In the genomic region with DNA sequence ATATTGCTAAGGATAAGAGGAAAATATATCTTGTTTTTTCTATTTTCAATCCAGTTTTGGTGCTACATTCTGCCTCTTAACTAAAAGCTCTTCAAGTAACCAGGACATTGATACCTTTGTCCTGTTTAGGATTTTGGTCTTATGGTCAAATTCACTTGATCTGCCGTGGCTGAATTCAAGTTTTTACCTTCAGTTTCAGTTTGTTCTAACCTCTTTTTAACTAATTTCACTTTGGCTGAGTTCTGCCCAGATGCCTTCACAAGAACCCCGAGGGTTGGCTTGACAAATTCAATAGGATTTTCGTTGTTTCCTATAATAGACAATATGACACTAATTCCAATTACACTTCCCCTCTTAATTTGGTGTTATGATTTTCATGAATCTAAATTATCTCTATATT, we compare ENCODE assay signal across 22 cellular contexts.
A peak's percentile ranks its signal among the peaks of the same experiment; 100 is the strongest.
DNase-seq lines count a peak whose midpoint lies in the region; ATAC-seq, FAIRE-seq and TF ChIP-seq lines count a peak whose summit lies in the region.
"Had no signal": no experiment of that assay in that cellular context is flagged by ENCODE, and none has a peak within 500 bp of the region (broad histone marks: within the 10 kb centered on the region; RNA-seq: fewer than 3 reads in every experiment).

No MANE protein-coding gene starts in this region.

- peak overlapping the region in 1 of 2 donors; percentile 48 for H3K4me3 Mint-ChIP-seq in activated T-cell treated with anti-CD3 and anti-CD28 coated beads, Interleukin-2, amount 50 U/mL, for 72 hours
- H3K4me3 Mint-ChIP-seq in activated T-cell treated with anti-CD3 and anti-CD28 coated beads, Interleukin-2, amount 50 U/mL, for 4 hours, result no peak overlapping the region

- no peaks in the 10 kb centered on the region for H4K20me1 ChIP-seq in KMS-11 (ENCODE audit: insufficient read depth)
- no peaks in the 10 kb centered on the region for H4K20me1 ChIP-seq in GM12878 (ENCODE audit: control insufficient read depth, insufficient read depth)

- BruUV-seq in GM12878 (replicated peaks; lab: Mats Ljungman, UMichigan), result no TSS peak

- no peaks in the 10 kb centered on the region for H3K4me1 Mint-ChIP-seq in activated T-cell treated with anti-CD3 and anti-CD28 coated beads, Interleukin-2, amount 50 U/mL, for 72 hours (ENCODE audit: low read depth)
- H3K4me1 Mint-ChIP-seq in activated T-cell treated with anti-CD3 and anti-CD28 coated beads, Interleukin-2, amount 50 U/mL, for 4 hours (ENCODE audit: low read depth), result peaks cover 5% of the 10 kb centered on the region

- no peak for FAIRE-seq in GM12878 (lab: Jason Lieb, UNC)
- FAIRE-seq: GM12892, GM19239, H54, K562 had no signal

- TF ChIP-seq RAD21 in GM12878 (IDR thresholded peaks at IDR 0.05; ENCODE audit: insufficient read depth, low read depth, low read length), result no peak

- H3K4me2 ChIP-seq in KMS-11, result peak overlapping the region; percentile 71
- peak overlapping the region; percentile 50; the same call in 1 of the 2 replicates for H3K4me2 ChIP-seq in GM12878 (ENCODE audit: control insufficient read depth, insufficient read depth)

- H3K27ac Mint-ChIP-seq in activated T-cell treated with anti-CD3 and anti-CD28 coated beads, Interleukin-2, amount 50 U/mL, for 72 hours, result peak overlapping the region; percentile 48

- no peaks in the 10 kb centered on the region for H3K36me3 ChIP-seq in KMS-11 (ENCODE audit: insufficient read depth)
- no peaks in the 10 kb centered on the region for H3K36me3 ChIP-seq in GM12878 (ENCODE audit: control insufficient read depth in 2 of 2, insufficient read depth in 2 of 2, low read length in 1 of 2)
- no peaks in the 10 kb centered on the region for H3K36me3 ChIP-seq in suprapubic skin
- H3K36me3 ChIP-seq: SJSA1 had no signal

- WGBS in GM12878 (ENCODE audit: insufficient coverage, insufficient replicate concordance, low lambda C conversion rate, missing lambda C conversion rate), result 0% methylated on average over 3 of the region's 3 CpGs
- WGBS in suprapubic skin, result 93% methylated on average over 3 of the region's 3 CpGs

- peak overlapping the region; percentile 81 for H2AFZ ChIP-seq in KMS-11 (ENCODE audit: low read depth)
- peak overlapping the region; percentile 65 for H2AFZ ChIP-seq in GM12878 (ENCODE audit: control insufficient read depth, low read depth, low read length)

- peaks cover 0 to 3% of the 10 kb centered on the region in 2 donors for H3K36me3 Mint-ChIP-seq in activated T-cell treated with anti-CD3 and anti-CD28 coated beads, Interleukin-2, amount 50 U/mL, for 72 hours (ENCODE audit: insufficient read depth in 2 of 2)
- no peaks in the 10 kb centered on the region for H3K36me3 Mint-ChIP-seq in activated T-cell treated with anti-CD3 and anti-CD28 coated beads, Interleukin-2, amount 50 U/mL, for 4 hours (ENCODE audit: insufficient read depth)

- intact Hi-C loops in GM12878 (cut with micrococcal nuclease; ENCODE audit: unreplicated experiment), result no loop called here

- H3K4me1 ChIP-seq in KMS-11 (ENCODE audit: low read depth, poor library complexity, severe bottlenecking), result peaks cover 21% of the 10 kb centered on the region
- no peaks in the 10 kb centered on the region for H3K4me1 ChIP-seq in GM12878 (ENCODE audit: control insufficient read depth, insufficient read depth, low read length)
- H3K4me1 ChIP-seq in suprapubic skin, result peaks cover 7% of the 10 kb centered on the region

- no peak for TF ChIP-seq POLR2A in GM12878 (IDR thresholded peaks at IDR 0.05; ENCODE audit: low read depth, low read length)
- no peak for TF ChIP-seq POLR2A in suprapubic skin (IDR thresholded peaks at IDR 0.05)

- no peak for DNase-seq in activated T-cell treated with anti-CD3 and anti-CD28 coated beads, Interleukin-2, amount 50 U/mL, for 72 hours
- DNase-seq in activated T-cell treated with anti-CD3 and anti-CD28 coated beads, Interleukin-2, amount 50 U/mL, for 4 hours, result no peak
- DNase-seq in GM12878 (ENCODE audit: low read depth, low spot score) (no peak), cerebellar nuclear complex (lab: John Stamatoyannopoulos, UW) (no peak), suprapubic skin (ENCODE audit: low spot score in 2 of 2) (no peak), DMS79 (lab: John Stamatoyannopoulos, UW) (no peak), KG1 (lab: John Stamatoyannopoulos, UW) (no peak)
- DNase-seq: C1 segment of cervical spinal cord, DMS79 treated with DMSO at 0.1 percent for 48 hours, NCI-H1105, NCI-H146, NCI-H2029, NCI-H2227 treated with DMSO at 0.1 percent for 48 hours, NCI-H510A had no signal

- TF ChIP-seq CTCF in KMS-11 (conservative IDR thresholded peaks at IDR 0.05; ENCODE audit: low read depth, low read length) (no peak), GM12878 (IDR thresholded peaks at IDR 0.05 in 2 of 3, conservative IDR thresholded peaks at IDR 0.05 in 1 of 3; ENCODE audit: control insufficient read depth in 2 of 3, extremely low read depth in 1 of 3, insufficient read depth in 1 of 3, low read depth in 3 of 3, low read length in 3 of 3) (no peak), suprapubic skin (IDR thresholded peaks at IDR 0.05) (no peak)

- RAD21 ChIA-PET in GM12878 (lab: Charles Lee; ENCODE audit: unreplicated experiment), result no interaction called here

- peaks cover 8% of the 10 kb centered on the region for H3K27me3 Mint-ChIP-seq in activated T-cell treated with anti-CD3 and anti-CD28 coated beads, Interleukin-2, amount 50 U/mL, for 72 hours (ENCODE audit: low read depth)
- H3K27me3 Mint-ChIP-seq in activated T-cell treated with anti-CD3 and anti-CD28 coated beads, Interleukin-2, amount 50 U/mL, for 4 hours (ENCODE audit: low read depth), result peaks cover 8% of the 10 kb centered on the region

- TF ChIP-seq EP300 in GM12878 (IDR thresholded peaks at IDR 0.05; ENCODE audit: borderline replicate concordance in 1 of 2, control insufficient read depth in 1 of 2, low read depth in 2 of 2, low read length in 2 of 2), result no peak
- no peak for TF ChIP-seq EP300 in suprapubic skin (IDR thresholded peaks at IDR 0.05)

- SMC1A ChIA-PET in GM12878 (lab: Charles Lee; ENCODE audit: uncharacterized antibody, unreplicated experiment), result no interaction called here

- H3K4me3 ChIP-seq in KMS-11 (IDR thresholded peaks at IDR 0.05; ENCODE audit: insufficient read depth, low read depth, low read length) (peak overlapping the region; percentile 80), GM12878 (no peak overlapping the region), suprapubic skin (no peak overlapping the region)
- H3K4me3 ChIP-seq: K562, SJSA1 had no signal

- H3K79me2 ChIP-seq in KMS-11 (ENCODE audit: insufficient read depth, low read depth), result no peaks in the 10 kb centered on the region
- no peaks in the 10 kb centered on the region for H3K79me2 ChIP-seq in GM12878 (ENCODE audit: control insufficient read depth, insufficient read depth, low read length)

- CTCF ChIA-PET in GM12878 (lab: Yijun Ruan, JAX), result no interaction called here

- peaks cover 3 to 4% of the 10 kb centered on the region in 2 donors for H3K9me3 Mint-ChIP-seq in activated T-cell treated with anti-CD3 and anti-CD28 coated beads, Interleukin-2, amount 50 U/mL, for 72 hours
- H3K9me3 Mint-ChIP-seq in activated T-cell treated with anti-CD3 and anti-CD28 coated beads, Interleukin-2, amount 50 U/mL, for 4 hours, result peaks cover 12% of the 10 kb centered on the region

- H3K27ac ChIP-seq in KMS-11 (0 out of 2 replicates have a peak overlapping the region, but pooled peaks have one; percentile 3), GM12878 (ENCODE audit: control insufficient read depth, insufficient read depth) (no peak overlapping the region), suprapubic skin (no peak overlapping the region)
- H3K27ac ChIP-seq: 22Rv1, SJSA1 had no signal

- ATAC-seq in activated T-cell treated with anti-CD3 and anti-CD28 coated beads, Interleukin-2, amount 50 U/mL, for 72 hours (replicated peaks in 1 of 2), result no peak
- no peak for ATAC-seq in activated T-cell treated with anti-CD3 and anti-CD28 coated beads, Interleukin-2, amount 50 U/mL, for 4 hours
- no peak for ATAC-seq in GM12878
- ATAC-seq: K562, Right ventricle myocardium inferior had no signal

- H3K9me3 ChIP-seq in GM12878 (replicated peaks; ENCODE audit: control insufficient read depth, insufficient read depth, low read length), result no peaks in the 10 kb centered on the region
- peaks cover 6% of the 10 kb centered on the region for H3K9me3 ChIP-seq in suprapubic skin
- H3K9me3 ChIP-seq: SJSA1 had no signal

- POLR2A ChIA-PET in GM12878 (lab: Charles Lee), result no interaction called here

- H3K27me3 ChIP-seq in KMS-11 (ENCODE audit: insufficient read depth, low read depth) (no peaks in the 10 kb centered on the region), GM12878 (replicated peaks in 1 of 2; ENCODE audit: control insufficient read depth in 2 of 2, insufficient read depth in 2 of 2, low read length in 1 of 2) (no peaks in the 10 kb centered on the region), suprapubic skin (no peaks in the 10 kb centered on the region)
- H3K27me3 ChIP-seq: SJSA1 had no signal

- in situ Hi-C loops in GM12878 (cut with MboI), result no loop called here

- H3K9ac ChIP-seq in KMS-11 (peak overlapping the region; percentile 5; the same call in 1 of the 2 replicates), GM12878 (ENCODE audit: control insufficient read depth, insufficient read depth, low read length) (no peak overlapping the region)

TF ChIP-seq in GM12878, 131 proteins besides CTCF, POLR2A, EP300 and RAD21 (continues in another document):
- TF ChIP-seq PML (IDR thresholded peaks at IDR 0.05; ENCODE audit: low read length), result no peak
- TF ChIP-seq, protein P1, sequence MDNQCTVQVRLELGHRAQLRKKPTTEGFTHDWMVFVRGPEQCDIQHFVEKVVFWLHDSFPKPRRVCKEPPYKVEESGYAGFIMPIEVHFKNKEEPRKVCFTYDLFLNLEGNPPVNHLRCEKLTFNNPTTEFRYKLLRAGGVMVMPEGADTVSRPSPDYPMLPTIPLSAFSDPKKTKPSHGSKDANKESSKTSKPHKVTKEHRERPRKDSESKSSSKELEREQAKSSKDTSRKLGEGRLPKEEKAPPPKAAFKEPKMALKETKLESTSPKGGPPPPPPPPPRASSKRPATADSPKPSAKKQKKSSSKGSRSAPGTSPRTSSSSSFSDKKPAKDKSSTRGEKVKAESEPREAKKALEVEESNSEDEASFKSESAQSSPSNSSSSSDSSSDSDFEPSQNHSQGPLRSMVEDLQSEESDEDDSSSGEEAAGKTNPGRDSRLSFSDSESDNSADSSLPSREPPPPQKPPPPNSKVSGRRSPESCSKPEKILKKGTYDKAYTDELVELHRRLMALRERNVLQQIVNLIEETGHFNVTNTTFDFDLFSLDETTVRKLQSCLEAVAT (IDR thresholded peaks at IDR 0.05), result no peak
- no peak for TF ChIP-seq POLR2AphosphoS5 (IDR thresholded peaks at IDR 0.05; ENCODE audit: low read length)
- no peak for TF ChIP-seq WRNIP1 (IDR thresholded peaks at IDR 0.05; ENCODE audit: borderline replicate concordance, low read depth, low read length)
